In the genomic region with DNA sequence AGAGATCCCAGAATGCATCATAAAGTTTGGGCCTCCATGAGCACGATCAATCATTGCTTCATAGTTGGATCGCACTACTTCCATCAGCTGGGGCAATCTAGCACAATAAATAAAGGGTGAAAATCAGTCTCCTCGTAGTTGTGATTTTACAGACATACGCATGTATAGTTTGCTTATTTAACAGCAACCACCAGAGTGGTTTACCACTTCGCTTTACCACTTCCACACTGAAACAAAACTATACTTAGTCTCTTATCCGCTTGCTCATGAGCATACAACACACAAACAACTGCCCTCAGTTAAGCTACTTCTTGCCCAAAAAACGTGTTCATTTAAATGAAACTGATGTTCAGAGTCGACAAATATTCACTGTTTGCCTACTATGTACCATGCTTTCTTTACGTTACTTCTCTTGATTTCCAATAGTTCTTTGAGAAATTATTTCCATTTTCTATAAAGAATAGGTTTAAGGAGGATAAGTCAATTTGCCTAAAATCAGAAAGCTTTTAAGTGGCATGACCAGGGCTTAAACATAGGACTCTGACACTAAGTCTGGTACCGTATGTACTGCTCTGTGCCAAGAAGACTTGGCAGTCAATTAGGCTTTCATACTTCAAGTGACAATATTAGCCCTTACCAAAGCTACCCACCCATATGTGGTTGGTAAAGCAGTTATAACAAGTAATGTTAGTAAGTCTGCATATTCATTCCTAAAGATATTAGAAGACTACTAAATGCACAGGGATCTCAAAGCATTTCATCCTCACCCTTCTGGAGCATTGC, we compare ENCODE assay signal across 18 cellular contexts. TPM values are rescaled to one million over a fixed set of nuclear protein-coding genes. Genes with fewer than 3 reads are reported as not detected.
DNase-seq lines count a peak whose midpoint lies in the region; ATAC-seq and TF ChIP-seq lines count a peak whose summit lies in the region.
"Had no signal": no experiment of that assay in that cellular context is flagged by ENCODE, and none has a peak within 500 bp of the region (broad histone marks: within the 10 kb centered on the region; RNA-seq: fewer than 3 reads in every experiment).

No MANE protein-coding gene starts in this region.

- H3K4me1 Mint-ChIP-seq in central memory CD8-positive, alpha-beta T cell = peaks cover 5% of the 10 kb centered on the region
- H3K4me1 Mint-ChIP-seq in memory B cell = no peaks in the 10 kb centered on the region

- H3K27me3 ChIP-seq in heart right ventricle = no peaks in the 10 kb centered on the region

- no peaks in the 10 kb centered on the region for H3K9me3 ChIP-seq in heart right ventricle

- H3K4me3 Mint-ChIP-seq in central memory CD8-positive, alpha-beta T cell = no peak overlapping the region
- no peak overlapping the region for H3K4me3 Mint-ChIP-seq in memory B cell

- H3K36me3 Mint-ChIP-seq in central memory CD8-positive, alpha-beta T cell (ENCODE audit: insufficient read depth) = peaks cover 89% of the 10 kb centered on the region
- H3K36me3 Mint-ChIP-seq in memory B cell = peaks cover 40% of the 10 kb centered on the region

- peak overlapping the region; percentile 16 for H3K27ac Mint-ChIP-seq in central memory CD8-positive, alpha-beta T cell (ENCODE audit: low read depth)
- peak overlapping the region; percentile 84 for H3K27ac Mint-ChIP-seq in memory B cell

- TF ChIP-seq CTCF in heart right ventricle (IDR thresholded peaks at IDR 0.05) = no peak

- H3K27ac ChIP-seq in heart right ventricle = peak overlapping the region in 1 of 10 donors; percentile 40

- H3K36me3 ChIP-seq in heart right ventricle = peaks cover 0 to 100% (median 86%) of the 10 kb centered on the region in 9 donors

- peak in 7 of 8 donors; percentile 58 to 79 (median 70) for ATAC-seq in heart right ventricle
- no peak for ATAC-seq in Right ventricle myocardium inferior
- ATAC-seq in central memory CD8-positive, alpha-beta T cell (replicated peaks; ENCODE audit: extremely low read depth, poor library complexity, severe bottlenecking) = no peak
- no peak for ATAC-seq in memory B cell (ENCODE audit: low read depth)
- ATAC-seq: HepG2 had no signal

- intact Hi-C loops in heart right ventricle (cut with DNase I) = loop anchor here in 3 of 10 donors (5.0 to 10.0 kb wide), 3 partner anchors 40 to 47 kb away; no protein-coding TSS in a partner anchor
- intact Hi-C loops in Right ventricle myocardium inferior (cut with DNase I) = no loop called here

- no peak overlapping the region for H3K4me3 ChIP-seq in heart right ventricle

- DNase-seq in heart right ventricle (no peak), Right ventricle myocardium inferior (ENCODE audit: missing footprints) (no peak), memory B cell (ENCODE audit: low spot score in 2 of 2) (no peak), dedifferentiated amniotic fluid mesenchymal stem cell (ENCODE audit: extremely low spot score) (no peak), NCI-H2081 treated with DMSO at 0.1 percent for 48 hours (lab: John Stamatoyannopoulos, UW) (no peak), DMS153 treated with DMSO at 0.1 percent for 48 hours (lab: John Stamatoyannopoulos, UW; ENCODE audit: unreplicated experiment) (no peak)
- no peak for DNase-seq in central memory CD8-positive, alpha-beta T cell (ENCODE audit: low spot score in 2 of 2)
- DNase-seq: ACHN, C1 segment of cervical spinal cord, DMS79 treated with DMSO at 0.1 percent for 48 hours, KG1, NCI-H1694 treated with DMSO at 0.1 percent for 48 hours, NCI-H2107, NCI-H2227 treated with DMSO at 0.1 percent for 48 hours, NCI-H510A treated with DMSO at 0.1 percent for 48 hours, NCI-H774, RPMI8226 had no signal

- no peaks in the 10 kb centered on the region for H3K27me3 Mint-ChIP-seq in central memory CD8-positive, alpha-beta T cell
- no peaks in the 10 kb centered on the region for H3K27me3 Mint-ChIP-seq in memory B cell

- 81 to 88% methylated on average over 10 of the region's 10 CpGs for WGBS in heart right ventricle, 2 donors

- H3K9me3 Mint-ChIP-seq in central memory CD8-positive, alpha-beta T cell = no peaks in the 10 kb centered on the region
- H3K9me3 Mint-ChIP-seq in memory B cell = no peaks in the 10 kb centered on the region

- peaks cover 0 to 30% (median 0%) of the 10 kb centered on the region in 9 donors for H3K4me1 ChIP-seq in heart right ventricle

RNA-seq across cellular contexts. Expression of a gene that starts 22.0 kb away (rescaled TPM):
- 10 to 100 TPM in 8 of 10 donors, 1 to 10 TPM in 2; 8.9 to 16.0 (median 11.8) TPM for total RNA-seq in heart right ventricle
- polyA plus RNA-seq in heart right ventricle = 10 to 100 TPM; 11.8 to 18.9 TPM
- total RNA-seq in Right ventricle myocardium inferior = 13.0 TPM

RNA-seq across cellular contexts. Expression of a gene that starts 37.4 kb away (rescaled TPM):
- 100 to 1,000 TPM; 336 to 821 (median 630) TPM for total RNA-seq in heart right ventricle
- 100 to 1,000 TPM; 286 to 507 TPM for polyA plus RNA-seq in heart right ventricle
- total RNA-seq in Right ventricle myocardium inferior = 337 TPM

Comparison
In these comparisons a context has a peak if more than half of its experiments do, and no peak if none do; other contexts are left out.
1. ATAC-seq: peak in heart right ventricle (7 of 8); none in Right ventricle myocardium inferior (single experiment), central memory CD8-positive, alpha-beta T cell (single experiment) and memory B cell (single experiment).